In genomic region chr5:111280282-111280901, GRCh38 we compare ENCODE assay signal across 20 cellular contexts. TPM values are rescaled to one million over a fixed set of nuclear protein-coding genes. Genes with fewer than 3 reads are reported as not detected.
DNase-seq lines count a peak whose midpoint lies in the region; ATAC-seq, FAIRE-seq and TF ChIP-seq lines count a peak whose summit lies in the region.
"Had no signal": no experiment of that assay in that cellular context is flagged by ENCODE, and none has a peak within 500 bp of the region (broad histone marks: within the 10 kb centered on the region; RNA-seq: fewer than 3 reads in every experiment).

No MANE protein-coding gene starts in this region.

- no peaks in the 10 kb centered on the region for H3K9me3 ChIP-seq in esophagus squamous epithelium
- H3K9me3 ChIP-seq: upper lobe of right lung had no signal

- H3K36me3 Mint-ChIP-seq in type B pancreatic cell, result no peaks in the 10 kb centered on the region

- no peak overlapping the region for H3K4me3 ChIP-seq in esophagus squamous epithelium
- H3K4me3 ChIP-seq: upper lobe of right lung had no signal

- H3K4me1 Mint-ChIP-seq in type B pancreatic cell (ENCODE audit: unreplicated experiment), result no peaks in the 10 kb centered on the region
- H3K4me1 Mint-ChIP-seq: H9 had no signal

- no peak for TF ChIP-seq CTCF in type B pancreatic cell (conservative IDR thresholded peaks at IDR 0.05)
- TF ChIP-seq CTCF in esophagus squamous epithelium (IDR thresholded peaks at IDR 0.05), result no peak

- H3K27me3 ChIP-seq in esophagus squamous epithelium, result no peaks in the 10 kb centered on the region
- H3K27me3 ChIP-seq: upper lobe of right lung had no signal

- no peaks in the 10 kb centered on the region for H3K36me3 ChIP-seq in esophagus squamous epithelium
- H3K36me3 ChIP-seq: upper lobe of right lung had no signal

- peak; percentile 66 for ATAC-seq in GM21717 (IDR thresholded peaks at IDR 0.05; ENCODE audit: unreplicated experiment)
- ATAC-seq: esophagus mucosa, left lobe of liver, upper lobe of right lung had no signal

- DNase-seq in GM18507 (ENCODE audit: extremely low spot score, insufficient read length, low read depth), result no peak
- peak; percentile 49 for DNase-seq in NCI-H446 treated with DMSO at 0.1 percent for 48 hours (lab: John Stamatoyannopoulos, UW)
- DNase-seq in inferior parietal cortex (ENCODE audit: extremely low spot score), result peak; percentile 59
- DNase-seq in type B pancreatic cell (ENCODE audit: extremely low spot score, unreplicated experiment), result no peak
- no peak for DNase-seq in esophagus squamous epithelium (lab: John Stamatoyannopoulos, UW)
- no peak for DNase-seq in activated CD8-positive, alpha-beta memory T cell treated with anti-CD3 and anti-CD28 coated beads for 24 hours
- DNase-seq in T-helper 2 cell, result no peak
- DNase-seq: activated CD4-positive, CD25-positive, alpha-beta regulatory T cell treated with anti-CD3 and anti-CD28 coated beads, Interleukin-2, amount 50 U/mL, for 72 hours; activated T-cell treated with anti-CD3 and anti-CD28 coated beads, Interleukin-2, amount 50 U/mL, for 24 hours; AML-193; amniotic stem cell; H9; RPMI8226; upper lobe of right lung had no signal

- H3K4me1 ChIP-seq in esophagus squamous epithelium, result no peaks in the 10 kb centered on the region
- H3K4me1 ChIP-seq: upper lobe of right lung had no signal

- no peak for TF ChIP-seq POLR2A in esophagus squamous epithelium (IDR thresholded peaks at IDR 0.05)

- H3K27ac ChIP-seq in esophagus squamous epithelium, result no peak overlapping the region
- H3K27ac ChIP-seq: upper lobe of right lung had no signal

- no peak overlapping the region for H3K27ac Mint-ChIP-seq in type B pancreatic cell
- H3K27ac Mint-ChIP-seq: dendritic cell treated with granulocyte-macrophage colony-stimulating factor and Interleukin-4, amounts not matched to agents 40 ng/mL and 50 ng/mL, for 4 days; H9; T-helper 1 cell treated with Interleukin-12 subunit alpha and Interleukin-12 subunit beta and Interleukin-4 antibody, amounts not matched to agents 30 μg/mL and 1 μg/mL, for 36 hours had no signal

- H3K27me3 Mint-ChIP-seq in type B pancreatic cell, result no peaks in the 10 kb centered on the region
- H3K27me3 Mint-ChIP-seq: activated T-cell treated with anti-CD3 and anti-CD28 coated beads, Interleukin-2, amount 50 U/mL, for 24 hours; dendritic cell treated with granulocyte-macrophage colony-stimulating factor and Interleukin-4, amounts not matched to agents 40 ng/mL and 50 ng/mL, for 4 days had no signal

- WGBS in esophagus squamous epithelium, 2 donors, result 70 to 71% methylated on average over 6 of the region's 6 CpGs

- intact Hi-C loops in esophagus squamous epithelium (cut with DNase I), result no loop called here

- no peaks in the 10 kb centered on the region for H3K9me3 Mint-ChIP-seq in type B pancreatic cell
- H3K9me3 Mint-ChIP-seq: activated T-cell treated with anti-CD3 and anti-CD28 coated beads, Interleukin-2, amount 50 U/mL, for 24 hours; dendritic cell treated with granulocyte-macrophage colony-stimulating factor and Interleukin-4, amounts not matched to agents 40 ng/mL and 50 ng/mL, for 4 days; H9; T-helper 1 cell treated with Interleukin-12 subunit alpha and Interleukin-12 subunit beta and Interleukin-4 antibody, amounts not matched to agents 30 μg/mL and 1 μg/mL, for 36 hours had no signal

- FAIRE-seq in GM18507 (lab: Jason Lieb, UNC), result peak; percentile 76

- no peak overlapping the region for H3K4me3 Mint-ChIP-seq in type B pancreatic cell
- H3K4me3 Mint-ChIP-seq: activated T-cell treated with anti-CD3 and anti-CD28 coated beads, Interleukin-2, amount 50 U/mL, for 24 hours; dendritic cell treated with granulocyte-macrophage colony-stimulating factor and Interleukin-4, amounts not matched to agents 40 ng/mL and 50 ng/mL, for 4 days; H9; T-helper 1 cell treated with Interleukin-12 subunit alpha and Interleukin-12 subunit beta and Interleukin-4 antibody, amounts not matched to agents 30 μg/mL and 1 μg/mL, for 36 hours had no signal

RNA-seq across cellular contexts. Expression of gene CAMK4, which starts 56.2 kb away (rescaled TPM):
- total RNA-seq in type B pancreatic cell (ENCODE audit: low replicate concordance) (11.2 and 15.6 TPM in 2 replicates), esophagus squamous epithelium (1 to 10 TPM; 1.5 to 3.2 (median 2.6) TPM)
- total RNA-seq: HT-29 had no signal

Comparison
In these comparisons a context has a peak if more than half of its experiments do, and no peak if none do; other contexts are left out.
1. DNase-seq: peak in NCI-H446 treated with DMSO at 0.1 percent for 48 hours (single experiment) and inferior parietal cortex (single experiment); none in GM18507 (single experiment), type B pancreatic cell (single experiment), esophagus squamous epithelium (single experiment), activated CD8-positive, alpha-beta memory T cell treated with anti-CD3 and anti-CD28 coated beads for 24 hours (single experiment) and T-helper 2 cell (0 of 5).